28 cellular contexts compared by ENCODE assay signal in genomic region chr11:61114913-61115312, GRCh38. TPM values are rescaled to one million over a fixed set of nuclear protein-coding genes. Genes with fewer than 3 reads are reported as not detected.
A peak's percentile ranks its signal among the peaks of the same experiment; 100 is the strongest.
DNase-seq lines count a peak whose midpoint lies in the region; ATAC-seq and TF ChIP-seq lines count a peak whose summit lies in the region.
"Had no signal": no experiment of that assay in that cellular context is flagged by ENCODE, and none has a peak within 500 bp of the region (broad histone marks: within the 10 kb centered on the region; RNA-seq: fewer than 3 reads in every experiment).

No MANE protein-coding gene starts in this region.

- DNase-seq in activated T-cell treated with anti-CD3 and anti-CD28 coated beads, Interleukin-2, amount 50 U/mL, for 24 hours, result peak; percentile 45
- DNase-seq in activated T-cell treated with anti-CD3 and anti-CD28 coated beads for 4 hours (no peak), sigmoid colon (peak; percentile 33), AML-193 (lab: John Stamatoyannopoulos, UW) (no peak), amygdala (lab: John Stamatoyannopoulos, UW) (no peak)
- peak; percentile 52 for DNase-seq in activated naive CD4-positive, alpha-beta T cell treated with anti-CD3 and anti-CD28 coated beads, Interleukin-2, amount 10 ng/mL, durations not matched to agents 7 days and 5 days
- DNase-seq: ACHN; activated CD4-positive, CD25-positive, alpha-beta regulatory T cell; COR-L47; EL; endodermal cell; glutamatergic neuron; HFFc6; midbrain; NCI-H774; stimulated activated CD4-positive, alpha-beta T cell treated with anti-CD3 and anti-CD28 coated beads, Interleukin-4, amount 100 ng/mL, for 1 hour; T1000 had no signal

- peaks cover 99% of the 10 kb centered on the region for H3K36me3 Mint-ChIP-seq in activated T-cell treated with anti-CD3 and anti-CD28 coated beads, Interleukin-2, amount 50 U/mL, for 24 hours (ENCODE audit: low read depth)
- peaks cover 88% of the 10 kb centered on the region for H3K36me3 Mint-ChIP-seq in activated naive CD4-positive, alpha-beta T cell treated with anti-CD3 and anti-CD28 coated beads, Interleukin-2, amount 10 ng/mL, durations not matched to agents 7 days and 5 days

- WGBS in sigmoid colon, 2 donors, result 60 to 86% methylated on average over 8 of the region's 8 CpGs

- CTCF ChIA-PET in activated naive CD4-positive, alpha-beta T cell treated with anti-CD3 and anti-CD28 coated beads, Interleukin-2, amount 10 ng/mL, durations not matched to agents 7 days and 5 days (lab: Charles Lee), result interaction anchor here (0.6 to 6.2 kb wide), 2 partner anchors 14 to 115 kb away, joined by 4 to 29 read pairs; no protein-coding TSS in a partner anchor

- intact Hi-C loops in sigmoid colon (cut with DNase I), result no loop called here

- H3F3A ChIP-seq in DOHH2 (ENCODE audit: control insufficient read depth, insufficient read depth), result no peaks in the 10 kb centered on the region

- peak overlapping the region; percentile 41 for H3K4me3 Mint-ChIP-seq in activated T-cell treated with anti-CD3 and anti-CD28 coated beads, Interleukin-2, amount 50 U/mL, for 24 hours
- no peak overlapping the region for H3K4me3 Mint-ChIP-seq in activated naive CD4-positive, alpha-beta T cell treated with anti-CD3 and anti-CD28 coated beads, Interleukin-2, amount 10 ng/mL, durations not matched to agents 7 days and 5 days
- H3K4me3 Mint-ChIP-seq: endodermal cell, HFFc6, neural crest cell had no signal

- no peak overlapping the region for H3K4me3 ChIP-seq in DOHH2 (ENCODE audit: low read length)
- H3K4me3 ChIP-seq in sigmoid colon, result no peak overlapping the region
- H3K4me3 ChIP-seq: K562, prostate gland, SJSA1 had no signal

- no peaks in the 10 kb centered on the region for H3K27me3 ChIP-seq in DOHH2 (ENCODE audit: control insufficient read depth, low read length)
- no peaks in the 10 kb centered on the region for H3K27me3 ChIP-seq in sigmoid colon

- H3K9me3 ChIP-seq in DOHH2 (ENCODE audit: control insufficient read depth, insufficient read depth, low read length) (no peaks in the 10 kb centered on the region), sigmoid colon (no peaks in the 10 kb centered on the region)
- H3K9me3 ChIP-seq: prostate gland, SJSA1 had no signal

- TF ChIP-seq CTCF in DOHH2 (IDR thresholded peaks at IDR 0.05; ENCODE audit: low read depth, low read length, poor library complexity, severe bottlenecking) (no peak), sigmoid colon (IDR thresholded peaks at IDR 0.05) (no peak)

- no peaks in the 10 kb centered on the region for H4K20me1 ChIP-seq in DOHH2 (ENCODE audit: control insufficient read depth, insufficient read depth, low read depth, low read length)

- no peaks in the 10 kb centered on the region for H3K79me2 ChIP-seq in DOHH2 (ENCODE audit: control insufficient read depth, low read length)

- peak overlapping the region; percentile 20; the same call in 1 of the 2 replicates for H3K4me2 ChIP-seq in DOHH2 (ENCODE audit: low read length)

- no peak for TF ChIP-seq POLR2A in sigmoid colon (IDR thresholded peaks at IDR 0.05)

- H3K4me1 Mint-ChIP-seq in activated T-cell treated with anti-CD3 and anti-CD28 coated beads, Interleukin-2, amount 50 U/mL, for 24 hours (ENCODE audit: low read depth), result peaks cover 93% of the 10 kb centered on the region
- H3K4me1 Mint-ChIP-seq in activated naive CD4-positive, alpha-beta T cell treated with anti-CD3 and anti-CD28 coated beads, Interleukin-2, amount 10 ng/mL, durations not matched to agents 7 days and 5 days, result peaks cover 94% of the 10 kb centered on the region

- H3K9me3 Mint-ChIP-seq in activated T-cell treated with anti-CD3 and anti-CD28 coated beads, Interleukin-2, amount 50 U/mL, for 24 hours, result peaks cover 5% of the 10 kb centered on the region
- no peaks in the 10 kb centered on the region for H3K9me3 Mint-ChIP-seq in activated naive CD4-positive, alpha-beta T cell treated with anti-CD3 and anti-CD28 coated beads, Interleukin-2, amount 10 ng/mL, durations not matched to agents 7 days and 5 days
- H3K9me3 Mint-ChIP-seq: endodermal cell, HFFc6, neural crest cell had no signal

- no peaks in the 10 kb centered on the region for H3K27me3 Mint-ChIP-seq in activated T-cell treated with anti-CD3 and anti-CD28 coated beads, Interleukin-2, amount 50 U/mL, for 24 hours
- no peaks in the 10 kb centered on the region for H3K27me3 Mint-ChIP-seq in activated naive CD4-positive, alpha-beta T cell treated with anti-CD3 and anti-CD28 coated beads, Interleukin-2, amount 10 ng/mL, durations not matched to agents 7 days and 5 days

- H3K9me2 ChIP-seq in DOHH2 (replicated peaks; ENCODE audit: control insufficient read depth, low read length), result no peaks in the 10 kb centered on the region

- H3K4me1 ChIP-seq in DOHH2 (ENCODE audit: control insufficient read depth, low read length), result peaks cover 11% of the 10 kb centered on the region
- H3K4me1 ChIP-seq in sigmoid colon, result no peaks in the 10 kb centered on the region
- H3K4me1 ChIP-seq: prostate gland, SJSA1 had no signal

- H3K27ac ChIP-seq in DOHH2 (ENCODE audit: low read depth, low read length) (no peak overlapping the region), sigmoid colon (no peak overlapping the region)
- H3K27ac ChIP-seq: prostate gland, SJSA1 had no signal

- TF ChIP-seq EP300 in sigmoid colon (IDR thresholded peaks at IDR 0.05), result no peak

- H3K36me3 ChIP-seq in DOHH2 (ENCODE audit: control insufficient read depth, low read length) (no peaks in the 10 kb centered on the region), sigmoid colon (no peaks in the 10 kb centered on the region)
- H3K36me3 ChIP-seq: prostate gland, SJSA1 had no signal

- peak overlapping the region; percentile 94 for H3K27ac Mint-ChIP-seq in activated T-cell treated with anti-CD3 and anti-CD28 coated beads, Interleukin-2, amount 50 U/mL, for 24 hours
- H3K27ac Mint-ChIP-seq in activated naive CD4-positive, alpha-beta T cell treated with anti-CD3 and anti-CD28 coated beads, Interleukin-2, amount 10 ng/mL, durations not matched to agents 7 days and 5 days, result peak overlapping the region; percentile 49
- H3K27ac Mint-ChIP-seq: endodermal cell, HFFc6 had no signal

- no peak for ATAC-seq in HG03025 (IDR thresholded peaks at IDR 0.05; ENCODE audit: low FRiP score, unreplicated experiment)
- ATAC-seq: Panc1 had no signal

RNA-seq across cellular contexts. Expression of gene CD5, which starts 12.6 kb away (rescaled TPM):
- total RNA-seq in sigmoid colon, result under 1 TPM in 2 of 4 donors, not detected in 2; 0.54 to 0.55 TPM
- polyA plus RNA-seq in sigmoid colon, result 10 to 100 TPM in 1 of 3 donors, under 1 TPM in 2; 0.23 to 12.3 (median 0.60) TPM
- total RNA-seq: cerebellum, endodermal cell, fibroblast of lung, HFFc6, neural crest cell, SJSA1, skeletal muscle tissue, urinary bladder had no signal
- polyA plus RNA-seq: fibroblast of lung, K562 had no signal

RNA-seq across cellular contexts. Expression of gene VPS37C, which starts 46.3 kb away (rescaled TPM):
- total RNA-seq in sigmoid colon, result 10 to 100 TPM in 3 of 4 donors, 1 to 10 TPM in 1; 8.6 to 25.4 (median 18.5) TPM
- polyA plus RNA-seq in sigmoid colon, result 10 to 100 TPM; 16.9 to 19.3 (median 18.6) TPM

Comparison
In these comparisons a context has a peak if more than half of its experiments do, and no peak if none do; other contexts are left out.
1. DNase-seq: peak in activated T-cell treated with anti-CD3 and anti-CD28 coated beads, Interleukin-2, amount 50 U/mL, for 24 hours (single experiment), activated naive CD4-positive, alpha-beta T cell treated with anti-CD3 and anti-CD28 coated beads, Interleukin-2, amount 10 ng/mL, durations not matched to agents 7 days and 5 days (single experiment) and sigmoid colon (single experiment); none in activated T-cell treated with anti-CD3 and anti-CD28 coated beads for 4 hours (single experiment), AML-193 (0 of 2) and amygdala (0 of 56).